In genomic region chr16:84735846-84736586, GRCh38 we compare ENCODE assay signal across 9 cellular contexts. TPM values are rescaled to one million over a fixed set of nuclear protein-coding genes. Genes with fewer than 3 reads are reported as not detected.
DNase-seq lines count a peak whose midpoint lies in the region; ATAC-seq and TF ChIP-seq lines count a peak whose summit lies in the region.
"Had no signal": no experiment of that assay in that cellular context is flagged by ENCODE, and none has a peak within 500 bp of the region (broad histone marks: within the 10 kb centered on the region; RNA-seq: fewer than 3 reads in every experiment).

No MANE protein-coding gene starts in this region.

- no peak for TF ChIP-seq POLR2A in gastroesophageal sphincter (IDR thresholded peaks at IDR 0.05)

- no peaks in the 10 kb centered on the region for H3K9me3 ChIP-seq in mucosa of rectum (ENCODE audit: control insufficient read depth in 2 of 2, low read length in 2 of 2)
- no peaks in the 10 kb centered on the region for H3K9me3 ChIP-seq in gastroesophageal sphincter

- peaks cover 17% of the 10 kb centered on the region for H3K36me3 Mint-ChIP-seq in activated naive CD4-positive, alpha-beta T cell treated with anti-CD3 and anti-CD28 coated beads, Interleukin-2, amount 10 ng/mL, durations not matched to agents 7 days and 5 days
- peaks cover 2% of the 10 kb centered on the region for H3K36me3 Mint-ChIP-seq in progenitor cell of endocrine pancreas (ENCODE audit: insufficient read depth)

- peaks cover 67% of the 10 kb centered on the region for H3K4me1 Mint-ChIP-seq in activated naive CD4-positive, alpha-beta T cell treated with anti-CD3 and anti-CD28 coated beads, Interleukin-2, amount 10 ng/mL, durations not matched to agents 7 days and 5 days
- H3K4me1 Mint-ChIP-seq in progenitor cell of endocrine pancreas (ENCODE audit: low read depth) = peaks cover 35% of the 10 kb centered on the region

- H3K4me1 ChIP-seq in mucosa of rectum (ENCODE audit: control insufficient read depth in 2 of 2, insufficient read depth in 2 of 2, low read length in 2 of 2) (peaks cover 36 to 48% of the 10 kb centered on the region in 2 donors), gastroesophageal sphincter (peaks cover 9 to 72% (median 22%) of the 10 kb centered on the region in 3 donors)

- H3K36me3 ChIP-seq in mucosa of rectum (ENCODE audit: control insufficient read depth in 2 of 2, insufficient read depth in 2 of 2, low read length in 2 of 2) (peaks cover 3 to 5% of the 10 kb centered on the region in 2 donors), gastroesophageal sphincter (peaks cover 0 to 21% of the 10 kb centered on the region in 2 donors)

- H3K9ac ChIP-seq in mucosa of rectum (ENCODE audit: low read depth in 1 of 2, low read length in 2 of 2) = no peak overlapping the region

- H3K4me3 ChIP-seq in mucosa of rectum (ENCODE audit: low read length in 2 of 2) (no peak overlapping the region), gastroesophageal sphincter (no peak overlapping the region)

- TF ChIP-seq EP300 in gastroesophageal sphincter (IDR thresholded peaks at IDR 0.05) = no peak

- DNase-seq in DMS79 treated with DMSO at 0.1 percent for 48 hours (lab: John Stamatoyannopoulos, UW) (peak; percentile 36), NCI-H2196 treated with DMSO at 0.1 percent for 48 hours (lab: John Stamatoyannopoulos, UW; ENCODE audit: unreplicated experiment) (peak; percentile 23), occipital lobe (lab: John Stamatoyannopoulos, UW) (no peak), progenitor cell of endocrine pancreas (ENCODE audit: low spot score, unreplicated experiment) (no peak)
- peak; percentile 62 for DNase-seq in activated naive CD4-positive, alpha-beta T cell treated with anti-CD3 and anti-CD28 coated beads, Interleukin-2, amount 10 ng/mL, durations not matched to agents 7 days and 5 days

- H3K27ac ChIP-seq in mucosa of rectum (ENCODE audit: low read depth in 2 of 2, low read length in 2 of 2) (peak overlapping the region; percentile 80 to 87), gastroesophageal sphincter (peak overlapping the region in 2 of 4 donors; percentile 43 to 49)

- H3K27ac Mint-ChIP-seq in activated naive CD4-positive, alpha-beta T cell treated with anti-CD3 and anti-CD28 coated beads, Interleukin-2, amount 10 ng/mL, durations not matched to agents 7 days and 5 days = peak overlapping the region; percentile 64
- H3K27ac Mint-ChIP-seq in progenitor cell of endocrine pancreas = no peak overlapping the region
- H3K27ac Mint-ChIP-seq: T-helper 1 cell treated with Interleukin-12 subunit alpha and Interleukin-12 subunit beta and Interleukin-4 antibody, amounts not matched to agents 30 μg/mL and 1 μg/mL, for 36 hours had no signal

- H3K27me3 ChIP-seq in mucosa of rectum (ENCODE audit: control insufficient read depth in 2 of 2, insufficient read depth in 2 of 2, low read length in 2 of 2) = no peaks in the 10 kb centered on the region
- no peaks in the 10 kb centered on the region for H3K27me3 ChIP-seq in gastroesophageal sphincter

- CTCF ChIA-PET in activated naive CD4-positive, alpha-beta T cell treated with anti-CD3 and anti-CD28 coated beads, Interleukin-2, amount 10 ng/mL, durations not matched to agents 7 days and 5 days (lab: Charles Lee) = interaction anchor here (1.4 to 5.1 kb wide), 5 partner anchors 11 to 234 kb away, joined by 3 to 33 read pairs (median 13); no protein-coding TSS in a partner anchor

- H3K9me3 Mint-ChIP-seq in activated naive CD4-positive, alpha-beta T cell treated with anti-CD3 and anti-CD28 coated beads, Interleukin-2, amount 10 ng/mL, durations not matched to agents 7 days and 5 days = no peaks in the 10 kb centered on the region
- H3K9me3 Mint-ChIP-seq in progenitor cell of endocrine pancreas (ENCODE audit: low read depth) = no peaks in the 10 kb centered on the region
- H3K9me3 Mint-ChIP-seq: T-helper 1 cell treated with Interleukin-12 subunit alpha and Interleukin-12 subunit beta and Interleukin-4 antibody, amounts not matched to agents 30 μg/mL and 1 μg/mL, for 36 hours had no signal

- TF ChIP-seq CTCF in gastroesophageal sphincter (IDR thresholded peaks at IDR 0.05) (peak in 1 of 4 experiments; percentile 15), progenitor cell of endocrine pancreas (IDR thresholded peaks at IDR 0.05; ENCODE audit: unreplicated experiment) (no peak)

- H3K4me3 Mint-ChIP-seq in activated naive CD4-positive, alpha-beta T cell treated with anti-CD3 and anti-CD28 coated beads, Interleukin-2, amount 10 ng/mL, durations not matched to agents 7 days and 5 days = no peak overlapping the region
- no peak overlapping the region for H3K4me3 Mint-ChIP-seq in progenitor cell of endocrine pancreas (ENCODE audit: low read depth)
- H3K4me3 Mint-ChIP-seq: T-helper 1 cell treated with Interleukin-12 subunit alpha and Interleukin-12 subunit beta and Interleukin-4 antibody, amounts not matched to agents 30 μg/mL and 1 μg/mL, for 36 hours had no signal

- no peaks in the 10 kb centered on the region for H3K27me3 Mint-ChIP-seq in activated naive CD4-positive, alpha-beta T cell treated with anti-CD3 and anti-CD28 coated beads, Interleukin-2, amount 10 ng/mL, durations not matched to agents 7 days and 5 days
- H3K27me3 Mint-ChIP-seq in progenitor cell of endocrine pancreas = no peaks in the 10 kb centered on the region

- 63 to 72% methylated on average over 9 to 10 of the region's 17 CpGs for WGBS in gastroesophageal sphincter (ENCODE audit: low coverage in 1 of 2), 2 donors

- ATAC-seq in GM19023 (IDR thresholded peaks at IDR 0.05; ENCODE audit: unreplicated experiment) (no peak), gastroesophageal sphincter (no peak)

RNA-seq across cellular contexts. Expression of gene USP10, which starts 36.2 kb away (rescaled TPM):
- 46.5 TPM for total RNA-seq in occipital lobe
- 10 to 100 TPM; 49.1 to 70.2 (median 60.0) TPM for total RNA-seq in gastroesophageal sphincter
- 124 and 139 TPM in 2 replicates for total RNA-seq in progenitor cell of endocrine pancreas

Comparison
In these comparisons a context has a peak if more than half of its experiments do, and no peak if none do; other contexts are left out.
1. DNase-seq: peak in DMS79 treated with DMSO at 0.1 percent for 48 hours (single experiment), NCI-H2196 treated with DMSO at 0.1 percent for 48 hours (single experiment) and activated naive CD4-positive, alpha-beta T cell treated with anti-CD3 and anti-CD28 coated beads, Interleukin-2, amount 10 ng/mL, durations not matched to agents 7 days and 5 days (single experiment); none in occipital lobe (single experiment) and progenitor cell of endocrine pancreas (single experiment).